In genomic region chr4:1548812-1549637, GRCh38 we compare ENCODE assay signal across 8 cellular contexts.
A peak's percentile ranks its signal among the peaks of the same experiment; 100 is the strongest.
DNase-seq lines count a peak whose midpoint lies in the region; ATAC-seq and TF ChIP-seq lines count a peak whose summit lies in the region.
"Not testable (repeated sequence)": the region's sequence is repeated elsewhere in the genome, so short reads cannot be mapped to it uniquely, and the experiment has no call there.

No MANE protein-coding gene starts in this region.

- TF ChIP-seq CTCF in chondrocyte (IDR thresholded peaks at IDR 0.05), result peak; percentile 92

- ATAC-seq in HG02970 (IDR thresholded peaks at IDR 0.05; ENCODE audit: low FRiP score, unreplicated experiment), result peak; percentile 69
- peak; percentile 88 for ATAC-seq in sciatic nerve
- ATAC-seq in stimulated activated naive CD8-positive, alpha-beta T cell treated with anti-CD3 and anti-CD28 coated beads, Interleukin-15, amount 100 ng/mL, for 72 hours, result peak; percentile 74

- intact Hi-C loops in sciatic nerve (cut with DNase I), result not testable (repeated sequence)

- H3K27me3 Mint-ChIP-seq in chondrocyte (ENCODE audit: low read depth), result peaks cover 10% of the 10 kb centered on the region
- H3K27me3 Mint-ChIP-seq in stimulated activated naive CD8-positive, alpha-beta T cell treated with anti-CD3 and anti-CD28 coated beads, Interleukin-15, amount 100 ng/mL, for 72 hours, result peaks cover 23% of the 10 kb centered on the region

- not testable (repeated sequence) for H3K36me3 Mint-ChIP-seq in chondrocyte (ENCODE audit: low read depth)

- H3K27ac Mint-ChIP-seq in chondrocyte (ENCODE audit: unreplicated experiment); stimulated activated naive CD8-positive, alpha-beta T cell treated with anti-CD3 and anti-CD28 coated beads, Interleukin-15, amount 100 ng/mL, for 72 hours: not testable (repeated sequence)

- not testable (repeated sequence) for H3K4me3 Mint-ChIP-seq in chondrocyte (ENCODE audit: unreplicated experiment)
- peak overlapping the region; percentile 6 to 42 for H3K4me3 Mint-ChIP-seq in stimulated activated naive CD8-positive, alpha-beta T cell treated with anti-CD3 and anti-CD28 coated beads, Interleukin-15, amount 100 ng/mL, for 72 hours

- H3K4me1 Mint-ChIP-seq in chondrocyte (ENCODE audit: low read depth), result not testable (repeated sequence)
- H3K4me1 Mint-ChIP-seq in stimulated activated naive CD8-positive, alpha-beta T cell treated with anti-CD3 and anti-CD28 coated beads, Interleukin-15, amount 100 ng/mL, for 72 hours, result peaks cover 26% of the 10 kb centered on the region

- peak; percentile 86 for DNase-seq in D341Med (ENCODE audit: low spot score)
- peak; percentile 16 for DNase-seq in RPMI7951 (ENCODE audit: low read depth)
- peak; percentile 89 for DNase-seq in activated CD8-positive, alpha-beta memory T cell treated with anti-CD3 and anti-CD28 coated beads, Interleukin-2, amount 50 U/mL, for 48 hours
- DNase-seq in chondrocyte (ENCODE audit: low spot score), result peak; percentile 68
- DNase-seq in iris pigment epithelial cell (ENCODE audit: low read depth), result peak; percentile 11
- not testable (repeated sequence) for DNase-seq in sciatic nerve (ENCODE audit: low spot score)
- peak; percentile 57 to 65 for DNase-seq in stimulated activated naive CD8-positive, alpha-beta T cell treated with anti-CD3 and anti-CD28 coated beads, Interleukin-15, amount 100 ng/mL, for 72 hours

- not testable (repeated sequence) for H3K9me3 Mint-ChIP-seq in chondrocyte (ENCODE audit: low read depth); stimulated activated naive CD8-positive, alpha-beta T cell treated with anti-CD3 and anti-CD28 coated beads, Interleukin-15, amount 100 ng/mL, for 72 hours
